16 cellular contexts compared by ENCODE assay signal in genomic region chr9:77883133-77883532, GRCh38.
DNase-seq lines count a peak whose midpoint lies in the region; ATAC-seq, FAIRE-seq and TF ChIP-seq lines count a peak whose summit lies in the region.
"Had no signal": no experiment of that assay in that cellular context is flagged by ENCODE, and none has a peak within 500 bp of the region (broad histone marks: within the 10 kb centered on the region; RNA-seq: fewer than 3 reads in every experiment).

No MANE protein-coding gene starts in this region.

- H3K4me2 ChIP-seq in GM12878 (ENCODE audit: control insufficient read depth, insufficient read depth), result no peak overlapping the region

- no peak overlapping the region for H3K9ac ChIP-seq in GM12878 (ENCODE audit: control insufficient read depth, insufficient read depth, low read length)

- H3K9me3 Mint-ChIP-seq in activated T-cell treated with anti-CD3 and anti-CD28 coated beads, Interleukin-2, amount 50 U/mL, for 24 hours, result no peaks in the 10 kb centered on the region

- H3K4me3 Mint-ChIP-seq in activated T-cell treated with anti-CD3 and anti-CD28 coated beads, Interleukin-2, amount 50 U/mL, for 24 hours, result no peak overlapping the region

- FAIRE-seq in GM12878 (lab: Jason Lieb, UNC), result no peak
- FAIRE-seq: GM12892, GM19239 had no signal

- TF ChIP-seq RAD21 in GM12878 (IDR thresholded peaks at IDR 0.05; ENCODE audit: insufficient read depth, low read depth, low read length), result no peak

- TF ChIP-seq POLR2A in GM12878 (IDR thresholded peaks at IDR 0.05; ENCODE audit: low read depth, low read length), result no peak

- POLR2A ChIA-PET in GM12878 (lab: Charles Lee), result interaction anchor here (1.9 to 4.0 kb wide), 2 partner anchors 9 to 41 kb away, joined by 6 to 22 read pairs; no protein-coding TSS in a partner anchor

- H3K27me3 ChIP-seq in RWPE2 (ENCODE audit: insufficient read depth, poor library complexity, severe bottlenecking), result no peaks in the 10 kb centered on the region
- H3K27me3 ChIP-seq in GM12878 (replicated peaks in 1 of 2; ENCODE audit: control insufficient read depth in 2 of 2, insufficient read depth in 2 of 2, low read length in 1 of 2), result no peaks in the 10 kb centered on the region

- in situ Hi-C loops in GM12878 (cut with MboI), result no loop called here

- no TSS peak for BruUV-seq in GM12878 (replicated peaks; lab: Mats Ljungman, UMichigan)

- H3K36me3 Mint-ChIP-seq in activated T-cell treated with anti-CD3 and anti-CD28 coated beads, Interleukin-2, amount 50 U/mL, for 24 hours (ENCODE audit: low read depth), result peaks cover 5% of the 10 kb centered on the region

- no peak for TF ChIP-seq EP300 in GM12878 (IDR thresholded peaks at IDR 0.05; ENCODE audit: borderline replicate concordance in 1 of 2, control insufficient read depth in 1 of 2, low read depth in 2 of 2, low read length in 2 of 2)

- peak overlapping the region; percentile 94 for H3K27ac ChIP-seq in RWPE2 (ENCODE audit: poor library complexity, severe bottlenecking)
- no peak overlapping the region for H3K27ac ChIP-seq in GM12878 (ENCODE audit: control insufficient read depth, insufficient read depth)

- peaks cover 21% of the 10 kb centered on the region for H3K4me1 Mint-ChIP-seq in activated T-cell treated with anti-CD3 and anti-CD28 coated beads, Interleukin-2, amount 50 U/mL, for 24 hours (ENCODE audit: low read depth)

- H3K36me3 ChIP-seq in RWPE2 (ENCODE audit: low read depth) (no peaks in the 10 kb centered on the region), GM12878 (ENCODE audit: control insufficient read depth in 2 of 2, insufficient read depth in 2 of 2, low read length in 1 of 2) (no peaks in the 10 kb centered on the region)

- H3K27ac Mint-ChIP-seq in activated T-cell treated with anti-CD3 and anti-CD28 coated beads, Interleukin-2, amount 50 U/mL, for 24 hours, result peak overlapping the region; percentile 41

- no peaks in the 10 kb centered on the region for H3K27me3 Mint-ChIP-seq in activated T-cell treated with anti-CD3 and anti-CD28 coated beads, Interleukin-2, amount 50 U/mL, for 24 hours

- H3K4me1 ChIP-seq in RWPE2 (ENCODE audit: insufficient read depth, poor library complexity, severe bottlenecking) (peaks cover 44% of the 10 kb centered on the region), GM12878 (ENCODE audit: control insufficient read depth, insufficient read depth, low read length) (no peaks in the 10 kb centered on the region)

- intact Hi-C loops in GM12878 (cut with micrococcal nuclease; ENCODE audit: unreplicated experiment), result no loop called here

- H3K79me2 ChIP-seq in GM12878 (ENCODE audit: control insufficient read depth, insufficient read depth, low read length), result no peaks in the 10 kb centered on the region

- ATAC-seq in RWPE2 (ENCODE audit: low read depth), result no peak
- ATAC-seq in GM12878, result peak; percentile 58
- peak; percentile 57 for ATAC-seq in stimulated activated naive CD8-positive, alpha-beta T cell treated with anti-CD3 and anti-CD28 coated beads, Interleukin-15, Interleukin-2, amounts not matched to agents 100 U/mL and 50 U/mL, for 24 hours
- ATAC-seq: HCT116 had no signal

- SMC1A ChIA-PET in GM12878 (lab: Charles Lee; ENCODE audit: uncharacterized antibody, unreplicated experiment), result interaction anchor here (1.2 to 5.8 kb wide), 4 partner anchors 10 to 26 kb away, joined by 3 to 35 read pairs (median 8); no protein-coding TSS in a partner anchor

- H3K9me3 ChIP-seq in RWPE2 (ENCODE audit: severe bottlenecking) (no peaks in the 10 kb centered on the region), GM12878 (replicated peaks; ENCODE audit: control insufficient read depth, insufficient read depth, low read length) (no peaks in the 10 kb centered on the region)

- no peak overlapping the region for H2AFZ ChIP-seq in GM12878 (ENCODE audit: control insufficient read depth, low read depth, low read length)

- TF ChIP-seq CTCF in RWPE2 (IDR thresholded peaks at IDR 0.05; ENCODE audit: poor library complexity, severe bottlenecking), result no peak
- no peak for TF ChIP-seq CTCF in GM12878 (IDR thresholded peaks at IDR 0.05 in 2 of 3, conservative IDR thresholded peaks at IDR 0.05 in 1 of 3; ENCODE audit: control insufficient read depth in 2 of 3, extremely low read depth in 1 of 3, insufficient read depth in 1 of 3, low read depth in 3 of 3, low read length in 3 of 3)
- TF ChIP-seq CTCF in GM10266 (IDR thresholded peaks at IDR 0.05; ENCODE audit: control insufficient read depth, insufficient read depth, low read depth, missing control alignments), result no peak

- no peak for DNase-seq in activated T-cell treated with anti-CD3 and anti-CD28 coated beads, Interleukin-2, amount 50 U/mL, for 24 hours
- no peak for DNase-seq in activated T-cell treated with anti-CD3 and anti-CD28 coated beads, Interleukin-2, amount 50 U/mL, for 1 hour
- no peak for DNase-seq in RWPE2 (ENCODE audit: low spot score)
- no peak for DNase-seq in GM12878 (ENCODE audit: low read depth, low spot score)
- no peak for DNase-seq in stimulated activated naive CD8-positive, alpha-beta T cell treated with anti-CD3 and anti-CD28 coated beads, Interleukin-15, Interleukin-2, amounts not matched to agents 100 U/mL and 50 U/mL, for 24 hours
- DNase-seq in NCI-H524 (lab: John Stamatoyannopoulos, UW), result no peak
- no peak for DNase-seq in GM10266 (ENCODE audit: extremely low spot score)
- DNase-seq: AML-193, IMR-90, NCI-H1436, NCI-H2029 treated with DMSO at 0.1 percent for 48 hours, NCI-H2227 treated with DMSO at 0.1 percent for 48 hours, NCI-H526 had no signal

- H3K4me3 ChIP-seq in RWPE2 (ENCODE audit: severe bottlenecking) (no peak overlapping the region), GM12878 (no peak overlapping the region)

- H4K20me1 ChIP-seq in GM12878 (ENCODE audit: control insufficient read depth, insufficient read depth), result no peaks in the 10 kb centered on the region

- RAD21 ChIA-PET in GM12878 (lab: Charles Lee; ENCODE audit: unreplicated experiment), result interaction anchor here (1.0 to 5.7 kb wide), 2 partner anchors 9 to 10 kb away, joined by 3 to 26 read pairs; no protein-coding TSS in a partner anchor

- CTCF ChIA-PET in GM12878 (lab: Yijun Ruan, JAX), result interaction anchor here (1.2 to 3.0 kb wide), 3 partner anchors 9 to 42 kb away, joined by 3 to 13 read pairs (median 6); no protein-coding TSS in a partner anchor

TF ChIP-seq in GM12878, 131 proteins besides CTCF, POLR2A, EP300 and RAD21 (continues in another document):
- TF ChIP-seq SIX5 (IDR thresholded peaks at IDR 0.05; ENCODE audit: low read depth, low read length, severe bottlenecking) (no peak), ZBED1 (IDR thresholded peaks at IDR 0.05; ENCODE audit: borderline replicate concordance) (no peak), SMAD1 (IDR thresholded peaks at IDR 0.05; ENCODE audit: low read depth, partially characterized antibody) (no peak), ZNF24 (IDR thresholded peaks at IDR 0.05) (no peak), TAF1 (IDR thresholded peaks at IDR 0.05; ENCODE audit: borderline replicate concordance, low read depth, low read length) (no peak), CUX1 (IDR thresholded peaks at IDR 0.05; ENCODE audit: insufficient replicate concordance, low read depth, low read length) (no peak), TCF7 (IDR thresholded peaks at IDR 0.05; ENCODE audit: borderline replicate concordance) (no peak), EGR1 (IDR thresholded peaks at IDR 0.05; ENCODE audit: borderline replicate concordance in 1 of 2, low read depth in 2 of 2, low read length in 2 of 2) (no peak)
